In the genomic region with DNA sequence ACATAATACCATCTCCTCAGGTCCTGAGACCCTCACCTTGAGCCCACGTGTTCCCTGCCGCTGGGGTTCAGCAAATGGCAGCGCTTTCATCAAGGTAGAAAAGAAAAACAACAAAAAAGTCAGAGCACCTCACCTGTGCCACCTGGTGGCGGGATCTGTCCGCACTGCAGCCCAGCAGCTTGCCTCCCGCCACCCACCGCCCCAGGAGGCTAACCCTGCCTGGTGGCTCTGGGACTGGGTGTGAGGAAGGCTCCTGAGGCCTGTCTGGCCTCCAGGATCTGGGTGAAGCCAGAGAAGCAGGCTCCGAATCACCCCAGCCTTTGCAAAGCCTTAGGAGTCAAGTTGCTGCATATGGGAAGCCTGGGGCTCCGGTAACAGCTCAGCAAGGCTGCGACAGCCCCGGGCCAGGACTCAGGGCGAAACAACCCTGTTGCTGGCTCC, we compare ENCODE assay signal across 10 cellular contexts.
A peak's percentile ranks its signal among the peaks of the same experiment; 100 is the strongest.
DNase-seq lines count a peak whose midpoint lies in the region; ATAC-seq and TF ChIP-seq lines count a peak whose summit lies in the region.
"Had no signal": no experiment of that assay in that cellular context is flagged by ENCODE, and none has a peak within 500 bp of the region (broad histone marks: within the 10 kb centered on the region; RNA-seq: fewer than 3 reads in every experiment).

No MANE protein-coding gene starts in this region.

- no peaks in the 10 kb centered on the region for H3K27me3 Mint-ChIP-seq in activated CD8-positive, alpha-beta T cell treated with anti-CD3 and anti-CD28 coated beads for 36 hours
- H3K27me3 Mint-ChIP-seq in activated T-cell treated with anti-CD3 and anti-CD28 coated beads, Interleukin-2, amount 50 U/mL, for 24 hours: peaks cover 2% of the 10 kb centered on the region

- no peak overlapping the region for H3K4me3 Mint-ChIP-seq in activated CD8-positive, alpha-beta T cell treated with anti-CD3 and anti-CD28 coated beads for 36 hours
- no peak overlapping the region for H3K4me3 Mint-ChIP-seq in activated T-cell treated with anti-CD3 and anti-CD28 coated beads, Interleukin-2, amount 50 U/mL, for 24 hours
- H3K4me3 Mint-ChIP-seq: activated B cell treated with CpG ODN at 0.5 μM for 24 hours had no signal

- H3K4me2 ChIP-seq in GM23248 (ENCODE audit: unreplicated experiment): no peak overlapping the region

- no peaks in the 10 kb centered on the region for H3K36me3 Mint-ChIP-seq in activated CD8-positive, alpha-beta T cell treated with anti-CD3 and anti-CD28 coated beads for 36 hours (ENCODE audit: low read depth)
- H3K36me3 Mint-ChIP-seq in activated T-cell treated with anti-CD3 and anti-CD28 coated beads, Interleukin-2, amount 50 U/mL, for 24 hours (ENCODE audit: low read depth): no peaks in the 10 kb centered on the region

- no peak overlapping the region for H3K27ac Mint-ChIP-seq in activated CD8-positive, alpha-beta T cell treated with anti-CD3 and anti-CD28 coated beads for 36 hours
- no peak overlapping the region for H3K27ac Mint-ChIP-seq in activated T-cell treated with anti-CD3 and anti-CD28 coated beads, Interleukin-2, amount 50 U/mL, for 24 hours
- H3K27ac Mint-ChIP-seq: activated B cell treated with CpG ODN at 0.5 μM for 24 hours had no signal

- peak; percentile 39 for ATAC-seq in activated CD8-positive, alpha-beta T cell treated with anti-CD3 and anti-CD28 coated beads for 36 hours
- ATAC-seq in HG03432 (IDR thresholded peaks at IDR 0.05; ENCODE audit: unreplicated experiment): no peak
- ATAC-seq: gastroesophageal sphincter had no signal

- CTCF ChIA-PET in activated CD8-positive, alpha-beta T cell treated with anti-CD3 and anti-CD28 coated beads for 36 hours (lab: Charles Lee): interaction anchor here (1.2 to 1.5 kb wide), 4 partner anchors 11 to 445 kb away, joined by 3 to 7 read pairs (median 4); no protein-coding TSS in a partner anchor

- H3K9me2 ChIP-seq in GM23248 (ENCODE audit: insufficient read depth): no peaks in the 10 kb centered on the region

- H3K27me3 ChIP-seq in GM23248 (replicated peaks; ENCODE audit: insufficient read depth) (peaks cover under 1% of the 10 kb centered on the region; the same call in 1 of the 2 replicates), liver (ENCODE audit: control insufficient read depth in 4 of 4, insufficient read depth in 4 of 4, low read length in 3 of 4) (peaks cover 0 to 8% (median 2%) of the 10 kb centered on the region in 4 donors)

- TF ChIP-seq CTCF in activated CD8-positive, alpha-beta T cell treated with anti-CD3 and anti-CD28 coated beads for 36 hours (IDR thresholded peaks at IDR 0.05): peak; percentile 56
- TF ChIP-seq CTCF in liver (IDR thresholded peaks at IDR 0.05; ENCODE audit: low read depth, low read length, missing input control): peak; percentile 23

- peaks cover 7% of the 10 kb centered on the region for H3K9me3 Mint-ChIP-seq in activated CD8-positive, alpha-beta T cell treated with anti-CD3 and anti-CD28 coated beads for 36 hours
- H3K9me3 Mint-ChIP-seq in activated T-cell treated with anti-CD3 and anti-CD28 coated beads, Interleukin-2, amount 50 U/mL, for 24 hours: peaks cover 11% of the 10 kb centered on the region

- no peaks in the 10 kb centered on the region for H3K79me2 ChIP-seq in GM23248 (ENCODE audit: insufficient read depth)

- TF ChIP-seq RAD21 in liver (IDR thresholded peaks at IDR 0.05): peak in 1 of 2 donors; percentile 56

- intact Hi-C loops in activated CD8-positive, alpha-beta T cell treated with anti-CD3 and anti-CD28 coated beads for 36 hours (cut with micrococcal nuclease): loop anchor here (10.0 kb wide), 1 partner anchor 441 kb away; no protein-coding TSS in a partner anchor

- H3K4me1 ChIP-seq in GM23248 (ENCODE audit: insufficient read depth) (no peaks in the 10 kb centered on the region), liver (ENCODE audit: control insufficient read depth in 4 of 4, insufficient read depth in 4 of 4, low read length in 3 of 4) (no peaks in the 10 kb centered on the region)
- H3K4me1 ChIP-seq: gastroesophageal sphincter had no signal

- no peaks in the 10 kb centered on the region for H3K4me1 Mint-ChIP-seq in activated CD8-positive, alpha-beta T cell treated with anti-CD3 and anti-CD28 coated beads for 36 hours (ENCODE audit: low read depth)
- no peaks in the 10 kb centered on the region for H3K4me1 Mint-ChIP-seq in activated T-cell treated with anti-CD3 and anti-CD28 coated beads, Interleukin-2, amount 50 U/mL, for 24 hours (ENCODE audit: low read depth)
- H3K4me1 Mint-ChIP-seq: activated B cell treated with CpG ODN at 0.5 μM for 24 hours had no signal

- H3F3A ChIP-seq in GM23248 (ENCODE audit: insufficient read depth): no peaks in the 10 kb centered on the region

- H3K9ac ChIP-seq in GM23248: no peak overlapping the region
- no peak overlapping the region for H3K9ac ChIP-seq in liver (ENCODE audit: low read depth in 1 of 2, low read length in 2 of 2)

- in situ Hi-C loops in GM23248 (cut with MboI): no loop called here

- no peak overlapping the region for H3K27ac ChIP-seq in GM23248
- H3K27ac ChIP-seq in liver (ENCODE audit: low read depth in 1 of 2, low read length in 2 of 2): no peak overlapping the region
- H3K27ac ChIP-seq: gastroesophageal sphincter had no signal

- no peaks in the 10 kb centered on the region for H3K36me3 ChIP-seq in GM23248 (ENCODE audit: low read depth)
- peaks cover 0 to 1% (median 0%) of the 10 kb centered on the region in 4 donors for H3K36me3 ChIP-seq in liver (ENCODE audit: control insufficient read depth in 4 of 4, insufficient read depth in 3 of 4, low read depth in 1 of 4, low read length in 3 of 4)
- H3K36me3 ChIP-seq: gastroesophageal sphincter had no signal

- WGBS in GM23248 (ENCODE audit: low coverage in 1 of 2, low lambda C conversion rate in 2 of 2, missing lambda C conversion rate in 2 of 2), 2 experiments: 64 to 65% methylated on average over 9 to 12 of the region's 12 CpGs
- 50% methylated on average over 12 of the region's 12 CpGs for WGBS in liver

- H3K9me3 ChIP-seq in GM23248 (ENCODE audit: low read depth): no peaks in the 10 kb centered on the region
- peaks cover 0 to 13% (median 13%) of the 10 kb centered on the region in 4 donors for H3K9me3 ChIP-seq in liver (ENCODE audit: control insufficient read depth in 4 of 4, low read length in 3 of 4)

- H2AFZ ChIP-seq in GM23248: no peak overlapping the region

- POLR2A ChIA-PET in activated CD8-positive, alpha-beta T cell treated with anti-CD3 and anti-CD28 coated beads for 36 hours (lab: Charles Lee): no interaction called here

- H4K20me1 ChIP-seq in GM23248 (ENCODE audit: insufficient read depth): no peaks in the 10 kb centered on the region

- H3K4me3 ChIP-seq in GM23248 (no peak overlapping the region), liver (ENCODE audit: low read depth in 1 of 3, low read length in 3 of 3) (no peak overlapping the region)
- H3K4me3 ChIP-seq: gastroesophageal sphincter had no signal

- peak; percentile 85 for DNase-seq in D341Med (ENCODE audit: low spot score)
- peak; percentile 40 for DNase-seq in GM23248
- DNase-seq in activated CD8-positive, alpha-beta T cell treated with anti-CD3 and anti-CD28 coated beads for 36 hours: peak; percentile 40
- DNase-seq in NCI-H2081 treated with DMSO at 0.1 percent for 48 hours (lab: John Stamatoyannopoulos, UW): no peak
- DNase-seq in NCI-H510A treated with DMSO at 0.1 percent for 48 hours (lab: John Stamatoyannopoulos, UW): no peak
- no peak for DNase-seq in activated T-cell treated with anti-CD3 and anti-CD28 coated beads, Interleukin-2, amount 50 U/mL, for 24 hours
- DNase-seq: activated B cell treated with CpG ODN at 0.5 μM for 24 hours had no signal

TF ChIP-seq in liver, 16 proteins besides CTCF, POLR2A, EP300 and RAD21 (continues in another document):
- no peak for TF ChIP-seq HNF4A (conservative IDR thresholded peaks at IDR 0.05)
- TF ChIP-seq, protein P1, sequence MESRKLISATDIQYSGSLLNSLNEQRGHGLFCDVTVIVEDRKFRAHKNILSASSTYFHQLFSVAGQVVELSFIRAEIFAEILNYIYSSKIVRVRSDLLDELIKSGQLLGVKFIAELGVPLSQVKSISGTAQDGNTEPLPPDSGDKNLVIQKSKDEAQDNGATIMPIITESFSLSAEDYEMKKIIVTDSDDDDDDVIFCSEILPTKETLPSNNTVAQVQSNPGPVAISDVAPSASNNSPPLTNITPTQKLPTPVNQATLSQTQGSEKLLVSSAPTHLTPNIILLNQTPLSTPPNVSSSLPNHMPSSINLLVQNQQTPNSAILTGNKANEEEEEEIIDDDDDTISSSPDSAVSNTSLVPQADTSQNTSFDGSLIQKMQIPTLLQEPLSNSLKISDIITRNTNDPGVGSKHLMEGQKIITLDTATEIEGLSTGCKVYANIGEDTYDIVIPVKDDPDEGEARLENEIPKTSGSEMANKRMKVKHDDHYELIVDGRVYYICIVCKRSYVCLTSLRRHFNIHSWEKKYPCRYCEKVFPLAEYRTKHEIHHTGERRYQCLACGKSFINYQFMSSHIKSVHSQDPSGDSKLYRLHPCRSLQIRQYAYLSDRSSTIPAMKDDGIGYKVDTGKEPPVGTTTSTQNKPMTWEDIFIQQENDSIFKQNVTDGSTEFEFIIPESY (IDR thresholded peaks at IDR 0.05): no peak
- TF ChIP-seq SP1 (IDR thresholded peaks at IDR 0.05): no peak
- no peak for TF ChIP-seq TAF1 (conservative IDR thresholded peaks at IDR 0.05)
- no peak for TF ChIP-seq FOXA1 (IDR thresholded peaks at IDR 0.05)
- no peak for TF ChIP-seq NR2F2 (IDR thresholded peaks at IDR 0.05)
- TF ChIP-seq EGR1 (IDR thresholded peaks at IDR 0.05; ENCODE audit: low read depth in 2 of 2): no peak
- TF ChIP-seq FOXA2 (IDR thresholded peaks at IDR 0.05): no peak
- no peak for TF ChIP-seq YY1 (IDR thresholded peaks at IDR 0.05)
- TF ChIP-seq HNF4G (IDR thresholded peaks at IDR 0.05): no peak
- TF ChIP-seq GABPA (IDR thresholded peaks at IDR 0.05 in 1 of 2, conservative IDR thresholded peaks at IDR 0.05 in 1 of 2): no peak
- TF ChIP-seq, protein P2, sequence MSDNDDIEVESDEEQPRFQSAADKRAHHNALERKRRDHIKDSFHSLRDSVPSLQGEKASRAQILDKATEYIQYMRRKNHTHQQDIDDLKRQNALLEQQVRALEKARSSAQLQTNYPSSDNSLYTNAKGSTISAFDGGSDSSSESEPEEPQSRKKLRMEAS (IDR thresholded peaks at IDR 0.05): no peak

Comparison
In these comparisons a context has a peak if more than half of its experiments do, and no peak if none do; other contexts are left out.
1. DNase-seq: peak in D341Med (single experiment), GM23248 (single experiment) and activated CD8-positive, alpha-beta T cell treated with anti-CD3 and anti-CD28 coated beads for 36 hours (single experiment); none in NCI-H2081 treated with DMSO at 0.1 percent for 48 hours (single experiment), NCI-H510A treated with DMSO at 0.1 percent for 48 hours (single experiment) and activated T-cell treated with anti-CD3 and anti-CD28 coated beads, Interleukin-2, amount 50 U/mL, for 24 hours (single experiment).